11 cellular contexts compared by ENCODE assay signal in genomic region chr9:127844821-127845359, GRCh38. TPM values are rescaled to one million over a fixed set of nuclear protein-coding genes. Genes with fewer than 3 reads are reported as not detected.
DNase-seq lines count a peak whose midpoint lies in the region; ATAC-seq and TF ChIP-seq lines count a peak whose summit lies in the region.
"Had no signal": no experiment of that assay in that cellular context is flagged by ENCODE, and none has a peak within 500 bp of the region (broad histone marks: within the 10 kb centered on the region; RNA-seq: fewer than 3 reads in every experiment).

No MANE protein-coding gene starts in this region.

- H3K36me3 ChIP-seq in IMR-90 (ENCODE audit: control insufficient read depth, insufficient read depth, low read length) = peaks cover 28% of the 10 kb centered on the region
- H3K36me3 ChIP-seq in esophagus muscularis mucosa = peaks cover 0 to 60% (median 14%) of the 10 kb centered on the region in 4 donors
- H3K36me3 ChIP-seq in right lobe of liver = no peaks in the 10 kb centered on the region
- H3K36me3 ChIP-seq in stomach smooth muscle (ENCODE audit: control insufficient read depth in 2 of 2, insufficient read depth in 2 of 2, low read length in 2 of 2) = no peaks in the 10 kb centered on the region

- H3K56ac ChIP-seq in IMR-90 (ENCODE audit: extremely low read depth, insufficient read depth, low read length) = no peak overlapping the region

- peak overlapping the region; percentile 14; the same call in 1 of the 2 replicates for H3K4me2 ChIP-seq in IMR-90 (ENCODE audit: low read depth, low read length)

- H3K9ac ChIP-seq in IMR-90 (ENCODE audit: low read depth, low read length) (no peak overlapping the region), stomach smooth muscle (ENCODE audit: low read length in 2 of 2) (no peak overlapping the region)

- H2AK5ac ChIP-seq in IMR-90 (ENCODE audit: low read depth, low read length) = peak overlapping the region; percentile 65

- no peak for TF ChIP-seq CTCF in IMR-90 (conservative IDR thresholded peaks at IDR 0.05; ENCODE audit: low read depth, low read length)
- TF ChIP-seq CTCF in esophagus muscularis mucosa (IDR thresholded peaks at IDR 0.05) = no peak
- no peak for TF ChIP-seq CTCF in right lobe of liver (IDR thresholded peaks at IDR 0.05)

- peaks cover 13% of the 10 kb centered on the region for H3K9me1 ChIP-seq in IMR-90 (ENCODE audit: insufficient read depth, low read length)

- H3K9me3 ChIP-seq in IMR-90 (ENCODE audit: control insufficient read depth, insufficient read depth, low read length) (peaks cover 9% of the 10 kb centered on the region), esophagus muscularis mucosa (peaks cover 0 to 8% (median 6%) of the 10 kb centered on the region in 4 donors), right lobe of liver (no peaks in the 10 kb centered on the region), stomach smooth muscle (ENCODE audit: control insufficient read depth in 2 of 2, low read length in 2 of 2) (peaks cover 0 to 8% of the 10 kb centered on the region in 2 donors)

- in situ Hi-C loops in IMR-90 (cut with MboI; ENCODE audit: low sequenced_read_pairs) = no loop called here

- peak overlapping the region; percentile 79 for H3K14ac ChIP-seq in IMR-90 (replicated peaks; ENCODE audit: low read depth, low read length)

- TF ChIP-seq RAD21 in IMR-90 (IDR thresholded peaks at IDR 0.05; ENCODE audit: low read length) = no peak

- ATAC-seq in IMR-90 (ENCODE audit: low read depth) (no peak), right lobe of liver (peak; percentile 42 to 77 (median 59))
- ATAC-seq: CD8-positive, alpha-beta T cell had no signal

- intact Hi-C loops in IMR-90 (cut with micrococcal nuclease) = no loop called here
- intact Hi-C loops in esophagus muscularis mucosa (cut with DNase I) = no loop called here
- intact Hi-C loops in right lobe of liver (cut with DNase I) = no loop called here

- H3K27me3 ChIP-seq in IMR-90 (ENCODE audit: control insufficient read depth, insufficient read depth, low read length) (no peaks in the 10 kb centered on the region), esophagus muscularis mucosa (no peaks in the 10 kb centered on the region), right lobe of liver (no peaks in the 10 kb centered on the region), stomach smooth muscle (ENCODE audit: control insufficient read depth in 1 of 2, insufficient read depth in 2 of 2, low read length in 2 of 2) (no peaks in the 10 kb centered on the region)

- H4K5ac ChIP-seq in IMR-90 (ENCODE audit: low read depth, low read length) = peak overlapping the region; percentile 91

- H3K23ac ChIP-seq in IMR-90 (ENCODE audit: low read depth, low read length) = peak overlapping the region; percentile 48; the same call in 1 of the 2 replicates

- H2BK120ac ChIP-seq in IMR-90 (ENCODE audit: low read depth, low read length) = peak overlapping the region; percentile 80

- dilution Hi-C loops in IMR-90 (cut with HindIII; ENCODE audit: low sequenced_read_pairs, unreplicated experiment) = no loop called here

- CTCF ChIA-PET in IMR-90 (lab: Yijun Ruan, JAX) = no interaction called here

- H2BK15ac ChIP-seq in IMR-90 (ENCODE audit: low read depth, low read length) = peak overlapping the region; percentile 43; the same call in 1 of the 3 replicates

- H2BK5ac ChIP-seq in IMR-90 (ENCODE audit: low read depth, low read length, poor library complexity, severe bottlenecking) = peak overlapping the region; percentile 43

- H2BK20ac ChIP-seq in IMR-90 (ENCODE audit: low read depth, low read length) = peak overlapping the region; percentile 59; the same call in 1 of the 2 replicates

- H2AK9ac ChIP-seq in IMR-90 (replicated peaks; ENCODE audit: low read depth, low read length, poor library complexity) = peak overlapping the region; percentile 83

- peak overlapping the region; percentile 74 for H4K91ac ChIP-seq in IMR-90 (ENCODE audit: insufficient read depth, low read depth, low read length)

- H4K8ac ChIP-seq in IMR-90 (ENCODE audit: low read depth in 2 of 2, low read length in 2 of 2) = peak overlapping the region; percentile 75 to 87

- peak overlapping the region; percentile 89 for H3K4ac ChIP-seq in IMR-90 (ENCODE audit: low read depth, low read length)

- no TSS peak for BruUV-seq in IMR-90 (replicated peaks; lab: Mats Ljungman, UMichigan)

- TF ChIP-seq POLR2A in IMR-90 (IDR thresholded peaks at IDR 0.05; ENCODE audit: low read depth, low read length) (no peak), esophagus muscularis mucosa (IDR thresholded peaks at IDR 0.05; ENCODE audit: low read depth) (no peak), right lobe of liver (IDR thresholded peaks at IDR 0.05) (no peak)

- H3K4me3 ChIP-seq in IMR-90 (ENCODE audit: insufficient read depth, low read depth, low read length) = no peak overlapping the region
- H3K4me3 ChIP-seq in esophagus muscularis mucosa = no peak overlapping the region
- H3K4me3 ChIP-seq in right lobe of liver = no peak overlapping the region
- no peak overlapping the region for H3K4me3 ChIP-seq in stomach smooth muscle (ENCODE audit: low read length in 2 of 2)

- POLR2A ChIA-PET in IMR-90 (lab: Charles Lee; ENCODE audit: unreplicated experiment) = interaction anchor here (0.5 kb wide), 1 partner anchor 44 kb away, joined by 5 read pairs; no protein-coding TSS in a partner anchor

- DNase-seq in IMR-90 = no peak
- no peak for DNase-seq in esophagus muscularis mucosa (ENCODE audit: extremely low spot score)
- peak in 1 of 3 donors; percentile 52 for DNase-seq in right lobe of liver
- DNase-seq in COLO668 (lab: John Stamatoyannopoulos, UW; ENCODE audit: unreplicated experiment) = no peak
- no peak for DNase-seq in DMS53 (lab: John Stamatoyannopoulos, UW)
- no peak for DNase-seq in activated naive CD4-positive, alpha-beta T cell (lab: John Stamatoyannopoulos, UW)
- no peak for DNase-seq in SIG-M5 (lab: John Stamatoyannopoulos, UW)
- DNase-seq: CD8-positive, alpha-beta T cell; NCI-H82; T-helper 1 cell had no signal

- peak overlapping the region; percentile 63 for H3K27ac ChIP-seq in IMR-90 (ENCODE audit: insufficient read depth, low read length)
- H3K27ac ChIP-seq in esophagus muscularis mucosa (replicated peaks in 1 of 4) = peak overlapping the region; percentile 54 to 75 (median 67)
- peak overlapping the region in 2 of 3 donors; percentile 7 to 48 for H3K27ac ChIP-seq in right lobe of liver
- peak overlapping the region; percentile 46 for H3K27ac ChIP-seq in stomach smooth muscle (ENCODE audit: low read length)

- peaks cover 16% of the 10 kb centered on the region for H3K4me1 ChIP-seq in IMR-90 (ENCODE audit: control insufficient read depth, insufficient read depth, low read length)
- peaks cover 38 to 59% (median 54%) of the 10 kb centered on the region in 4 donors for H3K4me1 ChIP-seq in esophagus muscularis mucosa
- H3K4me1 ChIP-seq in right lobe of liver = peaks cover 0 to 9% (median 3%) of the 10 kb centered on the region in 4 donors
- peaks cover 11% of the 10 kb centered on the region for H3K4me1 ChIP-seq in stomach smooth muscle (ENCODE audit: control insufficient read depth, insufficient read depth, low read length)

- WGBS in IMR-90 (ENCODE audit: extremely low coverage in 2 of 2, insufficient read length in 1 of 2), 2 experiments = 100% methylated on average over 1 of the region's 16 CpGs; no CpG with 5 or more reads in 1 of the 2 experiments
- WGBS in esophagus muscularis mucosa = 75% methylated on average over 16 of the region's 16 CpGs
- 77% methylated on average over 5 of the region's 16 CpGs for WGBS in right lobe of liver (ENCODE audit: insufficient coverage, low coverage, low lambda C conversion rate, missing lambda C conversion rate)

- H4K20me1 ChIP-seq in IMR-90 (ENCODE audit: insufficient read depth, low read length) = no peaks in the 10 kb centered on the region

- peaks cover 34 to 75% of the 10 kb centered on the region in 2 experiments for H3K79me1 ChIP-seq in IMR-90 (ENCODE audit: low read depth in 1 of 2, low read length in 2 of 2)

- H2AFZ ChIP-seq in IMR-90 (replicated peaks; ENCODE audit: low read length, poor library complexity) = peak overlapping the region; percentile 73

- no peak for TF ChIP-seq EP300 in esophagus muscularis mucosa (IDR thresholded peaks at IDR 0.05)

- H3K18ac ChIP-seq in IMR-90 (ENCODE audit: low read depth, low read length) = peak overlapping the region; percentile 33

RNA-seq across cellular contexts. Expression of gene ENG, which starts 9.6 kb away (rescaled TPM):
- 3.6 and 4.2 TPM in 2 replicates for total RNA-seq in IMR-90 (2012; rRNA removed)
- 73.9 and 83.3 TPM in 2 replicates for polyA plus RNA-seq in IMR-90 (2012; rRNA removed)
- 39.1 and 101 TPM in 2 replicates for polyA plus RNA-seq in IMR-90 (2012; cell fraction: cytosol; rRNA removed)
- polyA plus RNA-seq in IMR-90 (2012; cell fraction: nucleus; rRNA removed; ENCODE audit: low replicate concordance) = 36.4 and 102 TPM in 2 replicates
- 10 to 100 TPM; 36.5 to 91.2 (median 78.3) TPM for total RNA-seq in esophagus muscularis mucosa
- total RNA-seq in right lobe of liver = 10 to 100 TPM; 27.4 to 90.1 (median 54.1) TPM

RNA-seq across cellular contexts. Expression of gene AK1, which starts 32.6 kb away (rescaled TPM):
- total RNA-seq in IMR-90 (2012; rRNA removed) (44.8 and 51.4 TPM in 2 replicates), esophagus muscularis mucosa (10 to 100 TPM; 37.4 to 75.0 (median 56.0) TPM), right lobe of liver (10 to 100 TPM; 31.4 to 78.6 (median 51.7) TPM)
- polyA plus RNA-seq in IMR-90 (2012; rRNA removed) = 119 and 126 TPM in 2 replicates
- 146 and 387 TPM in 2 replicates for polyA plus RNA-seq in IMR-90 (2012; cell fraction: cytosol; rRNA removed)
- 158 and 207 TPM in 2 replicates for polyA plus RNA-seq in IMR-90 (2012; cell fraction: nucleus; rRNA removed; ENCODE audit: low replicate concordance)

RNA-seq across cellular contexts. Expression of gene FPGS, which starts 42.2 kb away (rescaled TPM):
- total RNA-seq in IMR-90 (2012; rRNA removed) = 43.9 and 45.5 TPM in 2 replicates
- polyA plus RNA-seq in IMR-90 (2012; rRNA removed) = 71.5 and 75.7 TPM in 2 replicates
- polyA plus RNA-seq in IMR-90 (2012; cell fraction: cytosol; rRNA removed) = 39.9 and 56.3 TPM in 2 replicates
- 94.7 and 201 TPM in 2 replicates for polyA plus RNA-seq in IMR-90 (2012; cell fraction: nucleus; rRNA removed; ENCODE audit: low replicate concordance)
- total RNA-seq in esophagus muscularis mucosa = 10 to 100 TPM; 36.1 to 56.3 (median 50.1) TPM
- total RNA-seq in right lobe of liver = 10 to 100 TPM; 44.3 to 68.5 (median 56.9) TPM

RNA-seq across cellular contexts. Expression of gene ST6GALNAC6, which starts 54.5 kb away (rescaled TPM):
- 35.3 and 35.7 TPM in 2 replicates for total RNA-seq in IMR-90 (2012; rRNA removed)
- polyA plus RNA-seq in IMR-90 (2012; rRNA removed) = 47.6 and 48.6 TPM in 2 replicates
- polyA plus RNA-seq in IMR-90 (2012; cell fraction: cytosol; rRNA removed) = 41.6 and 60.0 TPM in 2 replicates
- 105 and 190 TPM in 2 replicates for polyA plus RNA-seq in IMR-90 (2012; cell fraction: nucleus; rRNA removed; ENCODE audit: low replicate concordance)
- 100 to 1,000 TPM in 3 of 4 donors, 10 to 100 TPM in 1; 95.9 to 169 (median 125) TPM for total RNA-seq in esophagus muscularis mucosa
- 10 to 100 TPM; 22.5 to 40.3 (median 29.8) TPM for total RNA-seq in right lobe of liver

RNA-seq across cellular contexts. Expression of gene CDK9, which starts 59.1 kb away (rescaled TPM):
- total RNA-seq in IMR-90 (2012; rRNA removed) = 28.9 and 30.3 TPM in 2 replicates
- 49.9 and 52.1 TPM in 2 replicates for polyA plus RNA-seq in IMR-90 (2012; rRNA removed)
- polyA plus RNA-seq in IMR-90 (2012; cell fraction: cytosol; rRNA removed) = 34.4 and 54.3 TPM in 2 replicates
- 140 and 177 TPM in 2 replicates for polyA plus RNA-seq in IMR-90 (2012; cell fraction: nucleus; rRNA removed; ENCODE audit: low replicate concordance)
- total RNA-seq in esophagus muscularis mucosa = 10 to 100 TPM; 54.4 to 79.6 (median 71.7) TPM
- total RNA-seq in right lobe of liver = 100 to 1,000 TPM in 1 of 6 experiments, 10 to 100 TPM in 5; 49.4 to 107 (median 54.5) TPM
